10 cellular contexts compared by ENCODE assay signal in the genomic region with DNA sequence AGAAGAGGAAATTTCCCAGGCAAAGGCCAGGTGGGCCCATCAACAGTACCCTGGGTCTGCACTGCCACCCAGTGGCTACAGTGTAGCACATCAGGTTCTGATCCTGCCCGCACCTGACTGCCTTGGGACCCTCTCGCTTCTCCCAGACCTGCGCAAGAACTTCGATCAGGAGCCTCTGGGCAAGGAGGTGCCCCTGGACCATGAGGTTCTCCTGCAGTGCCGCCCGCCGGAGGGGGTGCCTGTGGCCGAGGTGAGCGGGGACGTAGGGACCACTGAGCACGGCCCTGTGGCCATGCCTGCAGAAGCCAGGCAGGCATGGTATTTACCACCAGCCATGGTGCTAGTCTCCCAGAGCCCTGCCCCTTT. TPM values are rescaled to one million over a fixed set of nuclear protein-coding genes. Genes with fewer than 3 reads are reported as not detected.
DNase-seq lines count a peak whose midpoint lies in the region; ATAC-seq and TF ChIP-seq lines count a peak whose summit lies in the region.
"Had no signal": no experiment of that assay in that cellular context is flagged by ENCODE, and none has a peak within 500 bp of the region (broad histone marks: within the 10 kb centered on the region; RNA-seq: fewer than 3 reads in every experiment).

No MANE protein-coding gene starts in this region.

- no peaks in the 10 kb centered on the region for H3K27me3 Mint-ChIP-seq in neural crest cell (ENCODE audit: low read depth)

- peaks cover 2% of the 10 kb centered on the region for H3K4me1 Mint-ChIP-seq in neural crest cell

- H3K27ac Mint-ChIP-seq in neural crest cell (ENCODE audit: unreplicated experiment): no peak overlapping the region
- H3K27ac Mint-ChIP-seq: natural killer cell treated with Interleukin-12 subunit alpha and Interleukin-12 subunit beta and Interleukin-15 and Interleukin-18, amount 100 ng/mL, for 72 hours had no signal

- no peak for TF ChIP-seq EP300 in esophagus muscularis mucosa (IDR thresholded peaks at IDR 0.05)

- intact Hi-C loops in esophagus muscularis mucosa (cut with DNase I): loop anchor here (5.0 kb wide), 1 partner anchor 78 kb away; no protein-coding TSS in a partner anchor

- H3K9me3 Mint-ChIP-seq in neural crest cell: no peaks in the 10 kb centered on the region
- H3K9me3 Mint-ChIP-seq: natural killer cell treated with Interleukin-12 subunit alpha and Interleukin-12 subunit beta and Interleukin-15 and Interleukin-18, amount 100 ng/mL, for 72 hours had no signal

- TF ChIP-seq POLR2A in esophagus muscularis mucosa (IDR thresholded peaks at IDR 0.05; ENCODE audit: low read depth): no peak

- H3K36me3 ChIP-seq in esophagus muscularis mucosa: peaks cover 0 to 49% (median 11%) of the 10 kb centered on the region in 4 donors

- no peak overlapping the region for H3K4me3 ChIP-seq in esophagus muscularis mucosa
- H3K4me3 ChIP-seq: SK-N-MC had no signal

- H3K4me3 Mint-ChIP-seq in neural crest cell: no peak overlapping the region
- H3K4me3 Mint-ChIP-seq: natural killer cell treated with Interleukin-12 subunit alpha and Interleukin-12 subunit beta and Interleukin-15 and Interleukin-18, amount 100 ng/mL, for 72 hours had no signal

- ATAC-seq in HG03457 (IDR thresholded peaks at IDR 0.05; ENCODE audit: unreplicated experiment) (no peak), HG02852 (IDR thresholded peaks at IDR 0.05; ENCODE audit: unreplicated experiment) (no peak), GM18868 (IDR thresholded peaks at IDR 0.05; ENCODE audit: unreplicated experiment) (no peak)

- no peaks in the 10 kb centered on the region for H3K27me3 ChIP-seq in esophagus muscularis mucosa

- no peaks in the 10 kb centered on the region for H3K36me3 Mint-ChIP-seq in neural crest cell (ENCODE audit: low read depth)
- H3K36me3 Mint-ChIP-seq: natural killer cell treated with Interleukin-12 subunit alpha and Interleukin-12 subunit beta and Interleukin-15 and Interleukin-18, amount 100 ng/mL, for 72 hours had no signal

- H3K4me1 ChIP-seq in esophagus muscularis mucosa: peaks cover 0 to 3% (median 0%) of the 10 kb centered on the region in 4 donors

- H3K27ac ChIP-seq in esophagus muscularis mucosa (replicated peaks in 1 of 4): no peak overlapping the region
- H3K27ac ChIP-seq: SK-N-MC had no signal

- H3K9me3 ChIP-seq in esophagus muscularis mucosa: no peaks in the 10 kb centered on the region

- DNase-seq in ELR (ENCODE audit: low read depth) (peak; percentile 64), Kasumi-1 (lab: John Stamatoyannopoulos, UW) (peak; percentile 55 to 63), esophagus muscularis mucosa (ENCODE audit: extremely low spot score) (no peak), neural crest cell (ENCODE audit: low read depth, low spot score) (peak; percentile 57)
- peak; percentile 21 for DNase-seq in activated CD4-positive, alpha-beta T cell treated with anti-CD3 and anti-CD28 coated beads, Interleukin-2, amount 50 U/mL, for 1 hour

- 56% methylated on average over 5 of the region's 11 CpGs for WGBS in esophagus muscularis mucosa

- TF ChIP-seq CTCF in esophagus muscularis mucosa (IDR thresholded peaks at IDR 0.05) (peak; percentile 67 to 74 (median 71)), neural crest cell (conservative IDR thresholded peaks at IDR 0.05) (peak; percentile 86)

RNA-seq across cellular contexts. Expression of a gene that starts 33.9 kb away (rescaled TPM):
- total RNA-seq in esophagus muscularis mucosa (1 to 10 TPM; 4.0 to 6.9 (median 5.0) TPM), neural crest cell (5.3 and 6.0 TPM in 2 replicates)
